ENCODE assay signal across 17 cellular contexts in the genomic region with DNA sequence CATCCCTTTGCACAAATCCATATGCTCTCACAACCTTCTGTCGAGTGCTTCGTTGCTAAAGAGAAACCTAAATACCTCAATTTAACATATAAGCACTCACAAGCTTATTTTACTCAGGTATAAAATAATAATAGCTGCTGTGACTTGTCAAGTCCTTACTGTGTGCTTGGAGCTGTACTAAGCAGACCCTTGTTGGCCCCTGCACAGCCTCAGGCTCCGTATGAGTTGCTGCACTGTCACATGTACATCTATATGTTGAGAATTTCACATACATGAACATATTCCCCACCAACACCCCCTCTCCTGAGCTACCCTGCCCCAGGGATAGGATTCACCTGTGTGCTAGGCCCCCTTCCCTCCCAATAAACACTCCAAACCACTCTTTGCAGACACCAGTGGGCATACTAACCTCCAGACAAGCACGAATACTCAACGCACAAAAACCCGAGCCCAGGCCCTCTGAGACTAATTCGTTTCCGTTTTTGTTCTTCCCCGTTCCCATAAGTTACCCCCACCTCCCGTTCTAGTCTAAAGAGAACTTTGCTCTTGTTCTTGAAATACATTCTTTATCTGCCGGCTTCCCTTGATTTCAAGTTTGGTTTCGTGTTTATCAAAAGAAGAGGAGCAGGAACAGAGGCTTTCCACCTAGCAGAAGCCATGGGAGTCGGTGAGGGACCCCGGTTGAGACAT. TPM values are rescaled to one million over a fixed set of nuclear protein-coding genes. Genes with fewer than 3 reads are reported as not detected.
DNase-seq lines count a peak whose midpoint lies in the region; ATAC-seq, FAIRE-seq and TF ChIP-seq lines count a peak whose summit lies in the region.
"Had no signal": no experiment of that assay in that cellular context is flagged by ENCODE, and none has a peak within 500 bp of the region (broad histone marks: within the 10 kb centered on the region; RNA-seq: fewer than 3 reads in every experiment).

No MANE protein-coding gene starts in this region.

- H3K9ac ChIP-seq in astrocyte (ENCODE audit: low read length), result no peak overlapping the region

- H3K27ac Mint-ChIP-seq in astrocyte (ENCODE audit: unreplicated experiment) (peak overlapping the region; percentile 66), natural killer cell (no peak overlapping the region)
- H3K27ac Mint-ChIP-seq: CD14-positive monocyte, HFFc6 had no signal

- DNase-seq in BE2C (no peak), ELF-1 (ENCODE audit: low read depth, low spot score) (peak; percentile 48), astrocyte (ENCODE audit: low read depth) (no peak), natural killer cell (no peak), NCI-H146 treated with DMSO at 0.1 percent for 48 hours (lab: John Stamatoyannopoulos, UW; ENCODE audit: unreplicated experiment) (no peak), ovary (no peak), NCI-H2107 (lab: John Stamatoyannopoulos, UW) (no peak)
- DNase-seq: activated naive CD4-positive, alpha-beta T cell treated with anti-CD3 and anti-CD28 coated beads for 36 hours; HFFc6; lower lobe of right lung; MM.1S; NCI-H2171 treated with DMSO at 0.1 percent for 48 hours; stimulated activated CD4-positive, alpha-beta T cell treated with anti-CD3 and anti-CD28 coated beads, Interleukin-4, amount 100 ng/mL, for 1 hour; stimulated activated naive CD4-positive, alpha-beta T cell treated with Interleukin-2 at 50 U/mL for 16 hours had no signal

- H3K36me3 ChIP-seq in BE2C (peaks cover 64% of the 10 kb centered on the region), astrocyte (ENCODE audit: insufficient read depth, low read length) (no peaks in the 10 kb centered on the region), ovary (no peaks in the 10 kb centered on the region)
- H3K36me3 ChIP-seq: lower lobe of right lung had no signal

- H3K4me1 ChIP-seq in BE2C (peaks cover 30% of the 10 kb centered on the region), astrocyte (ENCODE audit: insufficient read depth, low read length) (peaks cover 12% of the 10 kb centered on the region), ovary (ENCODE audit: insufficient read depth) (peaks cover 8% of the 10 kb centered on the region)

- no peak overlapping the region for H3K4me2 ChIP-seq in astrocyte (ENCODE audit: low read length)

- peaks cover 83% of the 10 kb centered on the region for H3K27me3 Mint-ChIP-seq in astrocyte (ENCODE audit: low read depth, unreplicated experiment)
- peaks cover 66 to 70% of the 10 kb centered on the region in 2 donors for H3K27me3 Mint-ChIP-seq in natural killer cell (ENCODE audit: low read depth in 2 of 2)

- peak overlapping the region; percentile 97 for H3K4me3 ChIP-seq in BE2C (ENCODE audit: low read depth, low read length)
- H3K4me3 ChIP-seq in astrocyte (ENCODE audit: insufficient read depth, low read depth, low read length), result no peak overlapping the region
- no peak overlapping the region for H3K4me3 ChIP-seq in ovary
- H3K4me3 ChIP-seq: lower lobe of right lung had no signal

- intact Hi-C loops in natural killer cell (cut with micrococcal nuclease), result no loop called here
- intact Hi-C loops in ovary (cut with DNase I), result loop anchor here in 1 of 4 donors (10.0 kb wide), 1 partner anchor 150 kb away; no protein-coding TSS in a partner anchor

- H3K9me3 Mint-ChIP-seq in astrocyte (ENCODE audit: unreplicated experiment) (peaks cover 16% of the 10 kb centered on the region), natural killer cell (no peaks in the 10 kb centered on the region)
- H3K9me3 Mint-ChIP-seq: activated naive CD4-positive, alpha-beta T cell treated with anti-CD3 and anti-CD28 coated beads for 36 hours; HFFc6 had no signal

- no peak for FAIRE-seq in astrocyte (lab: Jason Lieb, UNC)

- no peak for TF ChIP-seq EP300 in ovary (IDR thresholded peaks at IDR 0.05)

- H4K20me1 ChIP-seq in astrocyte (ENCODE audit: insufficient read depth, low read length), result peaks cover 27% of the 10 kb centered on the region

- TF ChIP-seq POLR2A in ovary (IDR thresholded peaks at IDR 0.05), result no peak

- H3K4me1 Mint-ChIP-seq in astrocyte (ENCODE audit: low read depth, unreplicated experiment) (peaks cover 5% of the 10 kb centered on the region), natural killer cell (peaks cover 35 to 40% of the 10 kb centered on the region in 2 donors)

- WGBS in ovary, 3 donors, result 15 to 42% (median 23%) methylated on average over 14 of the region's 14 CpGs

- H2AFZ ChIP-seq in astrocyte (ENCODE audit: low read depth, low read length), result no peak overlapping the region

- H3K27me3 ChIP-seq in BE2C, result no peaks in the 10 kb centered on the region
- peaks cover 98% of the 10 kb centered on the region for H3K27me3 ChIP-seq in astrocyte (ENCODE audit: insufficient read depth, low read length)
- peaks cover 2% of the 10 kb centered on the region for H3K27me3 ChIP-seq in ovary

- no peaks in the 10 kb centered on the region for H3K9me3 ChIP-seq in BE2C
- H3K9me3 ChIP-seq in astrocyte (ENCODE audit: insufficient read depth, low read depth, low read length), result no peaks in the 10 kb centered on the region
- no peaks in the 10 kb centered on the region for H3K9me3 ChIP-seq in ovary
- H3K9me3 ChIP-seq: lower lobe of right lung had no signal

- no peaks in the 10 kb centered on the region for H3K79me2 ChIP-seq in astrocyte (ENCODE audit: insufficient read depth, low read length)

- H3K27ac ChIP-seq in astrocyte (ENCODE audit: low read depth, low read length), result no peak overlapping the region
- H3K27ac ChIP-seq in ovary, result no peak overlapping the region
- H3K27ac ChIP-seq: lower lobe of right lung had no signal

- H3K4me3 Mint-ChIP-seq in astrocyte (ENCODE audit: unreplicated experiment) (no peak overlapping the region), natural killer cell (peak overlapping the region; percentile 14)
- H3K4me3 Mint-ChIP-seq: HFFc6 had no signal

- TF ChIP-seq CTCF in BE2C (IDR thresholded peaks at IDR 0.05; ENCODE audit: low read depth, low read length), result no peak; the same call in 1 of the 2 replicates
- TF ChIP-seq CTCF in astrocyte (IDR thresholded peaks at IDR 0.05; ENCODE audit: insufficient read depth, low read depth, low read length), result no peak
- TF ChIP-seq CTCF in natural killer cell (IDR thresholded peaks at IDR 0.05), result no peak
- TF ChIP-seq CTCF in ovary (IDR thresholded peaks at IDR 0.05), result no peak

- H3K36me3 Mint-ChIP-seq in astrocyte (ENCODE audit: low read depth, unreplicated experiment) (peaks cover 2% of the 10 kb centered on the region), natural killer cell (no peaks in the 10 kb centered on the region)

- ATAC-seq in natural killer cell, result no peak
- ATAC-seq: esophagus mucosa, lower lobe of right lung had no signal

RNA-seq across cellular contexts. Expression of gene HAND1, which starts 3.6 kb away (rescaled TPM):
- 289 TPM for polyA plus RNA-seq in BE2C (2012; ENCODE audit: insufficient read depth, insufficient read length, low read depth)
- not detected in 2 replicates for total RNA-seq in astrocyte
- not detected for total RNA-seq in natural killer cell
- not detected for total RNA-seq in ovary
- polyA plus RNA-seq in ovary, result not detected
- total RNA-seq: activated naive CD4-positive, alpha-beta T cell treated with anti-CD3 and anti-CD28 coated beads for 36 hours; esophagus mucosa; HFFc6; pulmonary artery endothelial cell had no signal
- polyA plus RNA-seq: CD14-positive monocyte had no signal

RNA-seq across cellular contexts. Expression of gene SAP30L, which starts 28.6 kb away (rescaled TPM):
- 27.3 TPM for polyA plus RNA-seq in BE2C (2012; ENCODE audit: insufficient read depth, insufficient read length, low read depth)
- total RNA-seq in astrocyte (24.6 and 26.3 TPM in 2 replicates), natural killer cell (10 to 100 TPM; 37.0 to 48.4 (median 47.6) TPM), ovary (10 to 100 TPM; 18.7 to 63.1 (median 41.5) TPM)
- 10 to 100 TPM; 23.1 to 58.2 TPM for polyA plus RNA-seq in ovary
